1 cellular context compared by ENCODE assay signal in the genomic region with DNA sequence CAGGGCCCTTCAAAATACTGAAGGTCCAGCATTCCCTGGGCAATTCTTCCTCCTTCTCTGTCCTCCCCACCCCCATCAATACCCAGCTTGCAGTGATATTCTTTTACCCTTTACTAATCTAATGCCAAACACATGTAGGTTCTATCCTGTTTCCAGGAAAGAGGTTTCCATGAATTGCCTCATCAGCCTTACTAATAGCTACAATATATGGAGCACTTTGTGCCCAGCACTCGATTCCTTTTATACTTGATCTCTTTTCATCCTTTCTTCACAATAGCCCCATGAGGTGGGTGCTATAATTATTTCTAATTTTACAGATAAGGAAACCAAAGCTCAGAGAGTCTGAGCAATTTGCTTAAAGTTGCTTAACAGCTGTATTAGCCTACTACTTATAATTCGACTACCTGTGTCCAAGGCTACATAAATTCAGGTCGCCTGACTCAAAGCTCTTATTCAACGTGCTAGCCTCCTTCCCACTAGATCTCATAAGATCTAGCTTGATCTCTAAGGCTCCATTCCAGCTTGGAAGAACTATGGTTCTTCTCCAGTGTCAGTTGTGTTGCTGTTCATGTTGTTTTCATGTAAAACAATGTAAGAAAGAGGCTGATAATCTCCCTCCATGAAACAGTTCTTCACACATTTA.
TF ChIP-seq lines count a peak whose summit lies in the region.

No MANE protein-coding gene starts in this region.

TF ChIP-seq in HepG2, 621 proteins besides CTCF, POLR2A, EP300 and RAD21 (continued from another document):
- TF ChIP-seq ZNF510 (CRISPR knock-in tag; IDR thresholded peaks at IDR 0.05; ENCODE audit: low read depth) (no peak), AKAP8 (CRISPR knock-in tag; IDR thresholded peaks at IDR 0.05) (no peak), ZNF326 (CRISPR knock-in tag; IDR thresholded peaks at IDR 0.05; ENCODE audit: borderline replicate concordance) (no peak), ISX (CRISPR knock-in tag; conservative IDR thresholded peaks at IDR 0.05) (no peak), NR2F2 (IDR thresholded peaks at IDR 0.05; ENCODE audit: borderline replicate concordance, low read depth) (no peak), GABPA (IDR thresholded peaks at IDR 0.05; ENCODE audit: low read depth, low read length) (no peak), GABPA (CRISPR knock-in tag; IDR thresholded peaks at IDR 0.05; ENCODE audit: low read depth) (no peak), PHB2 (IDR thresholded peaks at IDR 0.05; ENCODE audit: partially characterized antibody) (no peak)
